32 cellular contexts compared by ENCODE assay signal in genomic region chr15:75430259-75430658, GRCh38.
"Had no signal": no experiment of that assay in that cellular context is flagged by ENCODE, and none has a peak within 500 bp of the region (broad histone marks: within the 10 kb centered on the region; RNA-seq: fewer than 3 reads in every experiment).

No MANE protein-coding gene starts in this region.

- H3K27me3 Mint-ChIP-seq: activated naive CD8-positive, alpha-beta T cell treated with anti-CD3 and anti-CD28 coated beads for 36 hours; activated T-cell treated with anti-CD3 and anti-CD28 coated beads, Interleukin-2, amount 50 U/mL, for 24 hours had no signal

- H3K27ac Mint-ChIP-seq: activated CD8-positive, alpha-beta T cell treated with anti-CD3 and anti-CD28 coated beads, Interleukin-2, amount 10 ng/mL, durations not matched to agents 7 days and 5 days; activated naive CD8-positive, alpha-beta T cell treated with anti-CD3 and anti-CD28 coated beads for 36 hours; activated T-cell treated with anti-CD3 and anti-CD28 coated beads, Interleukin-2, amount 50 U/mL, for 24 hours; T-helper 1 cell treated with Interleukin-12 subunit alpha and Interleukin-12 subunit beta and Interleukin-4 antibody, amounts not matched to agents 30 μg/mL and 1 μg/mL, for 36 hours; T-helper 2 cell treated with Interferon-gamma antibody and Interleukin-4, amounts not matched to agents 5 μg/mL and 100 μg/mL, for 36 hours had no signal

- H3K9ac ChIP-seq: SK-N-SH had no signal

- H3K9me3 ChIP-seq: MG63, Peyer's patch, SJSA1, SK-N-SH had no signal

- H3K4me3 Mint-ChIP-seq: activated CD8-positive, alpha-beta T cell treated with anti-CD3 and anti-CD28 coated beads, Interleukin-2, amount 10 ng/mL, durations not matched to agents 7 days and 5 days; activated naive CD4-positive, alpha-beta T cell treated with anti-CD3 and anti-CD28 coated beads for 36 hours; activated naive CD8-positive, alpha-beta T cell treated with anti-CD3 and anti-CD28 coated beads for 36 hours; activated T-cell treated with anti-CD3 and anti-CD28 coated beads, Interleukin-2, amount 50 U/mL, for 24 hours; T-helper 1 cell treated with Interleukin-12 subunit alpha and Interleukin-12 subunit beta and Interleukin-4 antibody, amounts not matched to agents 30 μg/mL and 1 μg/mL, for 36 hours; T-helper 2 cell treated with Interferon-gamma antibody and Interleukin-4, amounts not matched to agents 5 μg/mL and 100 μg/mL, for 36 hours had no signal

- H3K27ac ChIP-seq: brain microvascular endothelial cell, Peyer's patch, SJSA1 had no signal

- H3K4me1 ChIP-seq: Peyer's patch, SJSA1 had no signal

- DNase-seq: activated CD4-positive, alpha-beta T cell treated with anti-CD3 and anti-CD28 coated beads for 4 hours; activated CD4-positive, alpha-beta T cell treated with anti-CD3 and anti-CD28 coated beads, Interleukin-2, amount 50 U/mL, for 1 hour; activated CD8-positive, alpha-beta T cell treated with anti-CD3 and anti-CD28 coated beads, Interleukin-2, amount 10 ng/mL, durations not matched to agents 7 days and 5 days; activated gamma-delta T cell treated with Interleukin-2 at 50 U/mL for 16 hours; activated naive CD4-positive, alpha-beta T cell treated with anti-CD3 and anti-CD28 coated beads for 36 hours; activated naive CD8-positive, alpha-beta T cell treated with anti-CD3 and anti-CD28 coated beads for 36 hours; activated T-cell treated with anti-CD3 and anti-CD28 coated beads, Interleukin-2, amount 50 U/mL, for 24 hours; amniotic stem cell; brain microvascular endothelial cell; central memory CD4-positive, alpha-beta T cell; Kasumi-1; KG1; MG63; NCI-H1048; NCI-H1105 treated with DMSO at 0.1 percent for 48 hours; NCI-H1436; NCI-H1694; NCI-H1930; NCI-H2081 treated with DMSO at 0.1 percent for 48 hours; NCI-H510A; NCI-H526; NCI-H748 treated with DMSO at 0.1 percent for 48 hours; NK-92 treated with Interleukin-12 subunit alpha and Interleukin-12 subunit beta, amount 100 ng/mL, for 24 hours; PC-3; Peyer's patch; RPMI8226; SHP77 treated with DMSO at 0.1 percent for 48 hours; SK-N-SH had no signal

- H3K4me2 ChIP-seq: SK-N-SH had no signal

- H3K27me3 ChIP-seq: brain microvascular endothelial cell, MG63, Peyer's patch, SJSA1 had no signal

- ATAC-seq: activated CD4-positive, CD25-positive, alpha-beta regulatory T cell treated with anti-CD3 and anti-CD28 coated beads, Interleukin-2, amount 50 U/mL, for 24 hours; activated CD8-positive, alpha-beta T cell treated with anti-CD3 and anti-CD28 coated beads, Interleukin-2, amount 10 ng/mL, durations not matched to agents 7 days and 5 days; PC-3 had no signal

- H3K9me3 Mint-ChIP-seq: activated naive CD4-positive, alpha-beta T cell treated with anti-CD3 and anti-CD28 coated beads for 36 hours; activated naive CD8-positive, alpha-beta T cell treated with anti-CD3 and anti-CD28 coated beads for 36 hours; activated T-cell treated with anti-CD3 and anti-CD28 coated beads, Interleukin-2, amount 50 U/mL, for 24 hours; T-helper 1 cell treated with Interleukin-12 subunit alpha and Interleukin-12 subunit beta and Interleukin-4 antibody, amounts not matched to agents 30 μg/mL and 1 μg/mL, for 36 hours; T-helper 2 cell treated with Interferon-gamma antibody and Interleukin-4, amounts not matched to agents 5 μg/mL and 100 μg/mL, for 36 hours had no signal

- H3K4me3 ChIP-seq: MG63, Peyer's patch, SJSA1 had no signal
